Comparison of ENCODE assay signal across 22 cellular contexts in genomic region chr20:17866234-17867001, GRCh38.
A peak's percentile ranks its signal among the peaks of the same experiment; 100 is the strongest.
DNase-seq lines count a peak whose midpoint lies in the region; ATAC-seq, FAIRE-seq and TF ChIP-seq lines count a peak whose summit lies in the region.
"Had no signal": no experiment of that assay in that cellular context is flagged by ENCODE, and none has a peak within 500 bp of the region (broad histone marks: within the 10 kb centered on the region; RNA-seq: fewer than 3 reads in every experiment).

No MANE protein-coding gene starts in this region.

- H3K79me2 ChIP-seq in K562 (ENCODE audit: control insufficient read depth, insufficient read depth, low read length): no peaks in the 10 kb centered on the region
- H3K79me2 ChIP-seq in mesendoderm (ENCODE audit: control insufficient read depth, insufficient read depth, low read length): no peaks in the 10 kb centered on the region

- no peak overlapping the region for H3K56ac ChIP-seq in mesendoderm (ENCODE audit: low read length)

- no peak overlapping the region for H3K27ac Mint-ChIP-seq in MCF 10A (ENCODE audit: low read depth, unreplicated experiment)

- no peaks in the 10 kb centered on the region for H3K27me3 Mint-ChIP-seq in MCF 10A (ENCODE audit: insufficient read depth, unreplicated experiment)

- H3K27ac ChIP-seq in left ventricle myocardium inferior (replicated peaks) (peak overlapping the region; percentile 51), right cardiac atrium (ENCODE audit: low read length) (no peak overlapping the region), K562 (ENCODE audit: extremely low read depth, low read depth, low read length) (no peak overlapping the region), mesendoderm (ENCODE audit: low read depth, low read length) (no peak overlapping the region)
- H3K27ac ChIP-seq: GM23248, Peyer's patch had no signal

- CTCF ChIA-PET in K562 (lab: Yijun Ruan, JAX; ENCODE audit: low intra/inter-chr PET ratio): no interaction called here
- CTCF ChIA-PET in MCF 10A (lab: Yijun Ruan, JAX): interaction anchor here (0.9 to 1.7 kb wide), 2 partner anchors 16 to 31 kb away, joined by 5 to 6 read pairs; no protein-coding TSS in a partner anchor

- H2AK5ac ChIP-seq in mesendoderm (ENCODE audit: low read length): no peak overlapping the region

- no peak overlapping the region for H2AFZ ChIP-seq in K562 (ENCODE audit: low read depth, low read length)
- H2AFZ ChIP-seq: GM23248 had no signal

- no peak overlapping the region for H3K23ac ChIP-seq in mesendoderm (ENCODE audit: low read length)

- 87% methylated on average over 7 of the region's 7 CpGs for WGBS in right cardiac atrium
- WGBS in K562 (ENCODE audit: insufficient coverage, low coverage, missing lambda C conversion rate): 0% methylated on average over 7 of the region's 7 CpGs
- WGBS in mesendoderm (ENCODE audit: extremely low coverage, insufficient coverage, low lambda C conversion rate): no CpG with 5 or more reads among the region's 7 CpGs

- no peak for TF ChIP-seq POLR2A in K562 (conservative IDR thresholded peaks at IDR 0.05)

- H3K9ac ChIP-seq in K562 (ENCODE audit: insufficient read depth in 1 of 2, low read depth in 2 of 2, low read length in 2 of 2) (no peak overlapping the region), mesendoderm (ENCODE audit: low read length) (no peak overlapping the region)
- H3K9ac ChIP-seq: GM23248 had no signal

- DNase-seq in left ventricle myocardium inferior: no peak
- DNase-seq in right cardiac atrium: no peak
- no peak for DNase-seq in K562 (ENCODE audit: extremely low read depth in 1 of 4, low spot score in 3 of 4)
- DNase-seq in mesendoderm: peak; percentile 20
- DNase-seq in medulla oblongata (ENCODE audit: extremely low spot score): no peak
- no peak for DNase-seq in MCF 10A (ENCODE audit: unreplicated experiment)
- no peak for DNase-seq in COLO668 (lab: John Stamatoyannopoulos, UW; ENCODE audit: unreplicated experiment)
- DNase-seq: 8988T, AML-193, EL, GM23248, IMR-90, MV-4-11, NCI-H1105 treated with DMSO at 0.1 percent for 48 hours, NCI-H1694 treated with DMSO at 0.1 percent for 48 hours, NCI-H2081 treated with DMSO at 0.1 percent for 48 hours, NCI-H526, Peyer's patch had no signal

- no peak for TF ChIP-seq RAD21 in K562 (CRISPR knock-in tag; conservative IDR thresholded peaks at IDR 0.05 in 1 of 2, IDR thresholded peaks at IDR 0.05 in 1 of 2)

- no peak overlapping the region for H4K5ac ChIP-seq in mesendoderm (ENCODE audit: low read length)

- H3K4me1 Mint-ChIP-seq in MCF 10A (ENCODE audit: insufficient read depth, unreplicated experiment): peaks cover 5% of the 10 kb centered on the region

- no peak overlapping the region for H2BK5ac ChIP-seq in mesendoderm (ENCODE audit: low read length)

- no peaks in the 10 kb centered on the region for H4K20me1 ChIP-seq in K562 (replicated peaks; ENCODE audit: control insufficient read depth, insufficient read depth, low read length)

- in situ Hi-C loops in K562 (cut with MboI): no loop called here

- H4K8ac ChIP-seq in mesendoderm (ENCODE audit: low read depth, low read length): no peak overlapping the region

- ATAC-seq in right cardiac atrium (no peak), K562 (no peak), GM18861 (IDR thresholded peaks at IDR 0.05; ENCODE audit: unreplicated experiment) (no peak)
- ATAC-seq: HCT116, SK-N-SH treated with all-trans-retinoic acid at 6 μM for 48 hours had no signal

- no peaks in the 10 kb centered on the region for H3K9me3 Mint-ChIP-seq in MCF 10A (ENCODE audit: unreplicated experiment)

- no peak overlapping the region for H3K4me2 ChIP-seq in K562 (ENCODE audit: insufficient read depth, low read length)
- H3K4me2 ChIP-seq in mesendoderm (ENCODE audit: low read length): no peak overlapping the region

- no peak overlapping the region for H3K4me3 ChIP-seq in left ventricle myocardium inferior
- H3K4me3 ChIP-seq in right cardiac atrium (ENCODE audit: low read length): no peak overlapping the region
- no peak overlapping the region for H3K4me3 ChIP-seq in K562
- no peak overlapping the region for H3K4me3 ChIP-seq in mesendoderm (ENCODE audit: low read length)
- H3K4me3 ChIP-seq: GM23248, Peyer's patch had no signal

- no peak for FAIRE-seq in K562 (lab: Jason Lieb, UNC)
- FAIRE-seq: HTR-8/SVneo had no signal

- H3K4ac ChIP-seq in mesendoderm (ENCODE audit: low read depth, low read length): no peak overlapping the region

- no peak overlapping the region for H3K18ac ChIP-seq in mesendoderm (ENCODE audit: low read length)

- H2BK120ac ChIP-seq in mesendoderm (ENCODE audit: low read depth, low read length): no peak overlapping the region

- no peak for TF ChIP-seq CTCF in left ventricle myocardium inferior (IDR thresholded peaks at IDR 0.05; ENCODE audit: borderline replicate concordance)
- no peak for TF ChIP-seq CTCF in K562 (IDR thresholded peaks at IDR 0.05 in 2 of 3, conservative IDR thresholded peaks at IDR 0.05 in 1 of 3; ENCODE audit: insufficient read depth in 2 of 3, low read depth in 1 of 3, low read length in 3 of 3)
- TF ChIP-seq CTCF in MCF 10A (IDR thresholded peaks at IDR 0.05; ENCODE audit: unreplicated experiment): no peak

- H3K36me3 ChIP-seq in left ventricle myocardium inferior (no peaks in the 10 kb centered on the region), K562 (ENCODE audit: control insufficient read depth, insufficient read depth, low read length) (no peaks in the 10 kb centered on the region), mesendoderm (ENCODE audit: control insufficient read depth, insufficient read depth, low read length) (no peaks in the 10 kb centered on the region)
- H3K36me3 ChIP-seq: Peyer's patch had no signal

- H3K79me1 ChIP-seq in mesendoderm (ENCODE audit: low read length): no peaks in the 10 kb centered on the region

- no TSS peak for BruUV-seq in K562 (replicated peaks; lab: Mats Ljungman, UMichigan)
- BruUV-seq in MCF 10A (replicated peaks; lab: Mats Ljungman, UMichigan): no TSS peak

- no peak for TF ChIP-seq EP300 in K562 (IDR thresholded peaks at IDR 0.05; ENCODE audit: low read length)

- intact Hi-C loops in left ventricle myocardium inferior (cut with micrococcal nuclease) (no loop called here), right cardiac atrium (cut with DNase I) (no loop called here), K562 (cut with micrococcal nuclease) (no loop called here), MCF 10A (cut with micrococcal nuclease) (no loop called here)

- no peaks in the 10 kb centered on the region for H3K36me3 Mint-ChIP-seq in MCF 10A (ENCODE audit: insufficient read depth, unreplicated experiment)

- no peak overlapping the region for H3K4me3 Mint-ChIP-seq in MCF 10A (ENCODE audit: unreplicated experiment)

- H3K27me3 ChIP-seq in left ventricle myocardium inferior (ENCODE audit: low read depth): peaks cover 16% of the 10 kb centered on the region
- H3K27me3 ChIP-seq in right cardiac atrium (ENCODE audit: control insufficient read depth, insufficient read depth): no peaks in the 10 kb centered on the region
- peaks cover 2 to 41% of the 10 kb centered on the region in 2 experiments; a peak in 4 of 5 replicates for H3K27me3 ChIP-seq in K562 (ENCODE audit: control insufficient read depth in 2 of 2, insufficient read depth in 2 of 2, low read length in 2 of 2)
- no peaks in the 10 kb centered on the region for H3K27me3 ChIP-seq in mesendoderm (ENCODE audit: insufficient read depth, low read length, poor library complexity)
- H3K27me3 ChIP-seq: Peyer's patch had no signal

- H3K9me1 ChIP-seq in K562 (ENCODE audit: control insufficient read depth, insufficient read depth, low read length): no peaks in the 10 kb centered on the region

- H3K4me1 ChIP-seq in left ventricle myocardium inferior (peaks cover 34% of the 10 kb centered on the region), right cardiac atrium (ENCODE audit: control insufficient read depth, insufficient read depth, low read length) (peaks cover 7% of the 10 kb centered on the region), K562 (replicated peaks in 1 of 2; ENCODE audit: control insufficient read depth in 2 of 2, insufficient read depth in 2 of 2, low read length in 2 of 2) (no peaks in the 10 kb centered on the region; a peak in 1 of 5 replicates), mesendoderm (ENCODE audit: control insufficient read depth, low read depth, low read length) (peaks cover 2% of the 10 kb centered on the region)

- H3K9me3 ChIP-seq in left ventricle myocardium inferior (replicated peaks): no peaks in the 10 kb centered on the region
- H3K9me3 ChIP-seq in right cardiac atrium (ENCODE audit: control insufficient read depth, low read length): no peaks in the 10 kb centered on the region
- H3K9me3 ChIP-seq in K562 (replicated peaks; ENCODE audit: control insufficient read depth, insufficient read depth, low read depth, low read length): no peaks in the 10 kb centered on the region
- H3K9me3 ChIP-seq: Peyer's patch had no signal

- POLR2A ChIA-PET in K562 (lab: Yijun Ruan, JAX) (interaction anchor here (1.0 kb wide), 1 partner anchor 13 kb away, joined by 4 read pairs; no protein-coding TSS in a partner anchor), MCF 10A (lab: Yijun Ruan, JAX) (no interaction called here)

- no peak overlapping the region for H2BK15ac ChIP-seq in mesendoderm (replicated peaks; ENCODE audit: low read depth)

TF ChIP-seq in K562, 482 proteins besides CTCF, POLR2A, EP300 and RAD21 (continues in another document):
- TF ChIP-seq ZNF140 (CRISPR knock-in tag; IDR thresholded peaks at IDR 0.05) (no peak), FIP1L1 (IDR thresholded peaks at IDR 0.05; ENCODE audit: low read depth, low read length, poor library complexity, severe bottlenecking) (no peak), MITF (IDR thresholded peaks at IDR 0.05) (no peak), MCM2 (IDR thresholded peaks at IDR 0.05; ENCODE audit: low read depth) (no peak), SPI1 (IDR thresholded peaks at IDR 0.05; ENCODE audit: borderline replicate concordance, low read depth, low read length) (no peak), SUPT5H (IDR thresholded peaks at IDR 0.05) (no peak), XRCC5 (IDR thresholded peaks at IDR 0.05; ENCODE audit: low read depth, low read length) (no peak), ZFP36 (IDR thresholded peaks at IDR 0.05; ENCODE audit: low read depth, low read length, partially characterized antibody) (peak; percentile 29), TOE1 (IDR thresholded peaks at IDR 0.05; ENCODE audit: borderline replicate concordance) (no peak), TOE1 (CRISPR knock-in tag; IDR thresholded peaks at IDR 0.05; ENCODE audit: borderline replicate concordance, low read depth) (no peak)
